ENCODE assay signal across 8 cellular contexts in genomic region chr1:228082975-228083870, GRCh38. TPM values are rescaled to one million over a fixed set of nuclear protein-coding genes. Genes with fewer than 3 reads are reported as not detected.
DNase-seq lines count a peak whose midpoint lies in the region; TF ChIP-seq lines count a peak whose summit lies in the region.

No MANE protein-coding gene starts in this region.

- peaks cover 40% of the 10 kb centered on the region for H3K4me1 ChIP-seq in prostate gland (replicated peaks)

- CTCF ChIA-PET in activated naive CD4-positive, alpha-beta T cell treated with anti-CD3 and anti-CD28 coated beads, Interleukin-2, amount 10 ng/mL, durations not matched to agents 7 days and 5 days (lab: Charles Lee) = interaction anchor here (1.0 to 1.5 kb wide), 2 partner anchors 22 to 320 kb away, joined by 3 to 4 read pairs; no protein-coding TSS in a partner anchor

- 1% methylated on average over 68 of the region's 71 CpGs for WGBS in prostate gland

- H3K4me3 Mint-ChIP-seq in activated naive CD4-positive, alpha-beta T cell treated with anti-CD3 and anti-CD28 coated beads, Interleukin-2, amount 10 ng/mL, durations not matched to agents 7 days and 5 days = peak overlapping the region; percentile 93
- H3K4me3 Mint-ChIP-seq in glutamatergic neuron (ENCODE audit: unreplicated experiment) = peak overlapping the region; percentile 95

- peak; percentile 46 for DNase-seq in stimulated activated CD4-positive, alpha-beta T cell treated with anti-CD3 and anti-CD28 coated beads, Interleukin-15, amount 100 ng/mL, for 24 hours
- DNase-seq in stimulated activated CD4-positive, alpha-beta T cell treated with anti-CD3 and anti-CD28 coated beads, Interleukin-2, amount 100 ng/mL, for 48 hours = no peak
- DNase-seq in HuH-7.5 (ENCODE audit: low spot score) (peak; percentile 64), glutamatergic neuron (peak; percentile 42), prostate gland (ENCODE audit: low spot score) (peak; percentile 44), NCI-H526 treated with DMSO at 0.1 percent for 48 hours (lab: John Stamatoyannopoulos, UW) (no peak), amniotic stem cell (lab: John Stamatoyannopoulos, UW) (no peak)
- DNase-seq in activated naive CD4-positive, alpha-beta T cell treated with anti-CD3 and anti-CD28 coated beads, Interleukin-2, amount 10 ng/mL, durations not matched to agents 7 days and 5 days = peak; percentile 68

- H3K36me3 ChIP-seq in prostate gland = no peaks in the 10 kb centered on the region

- H3K4me3 ChIP-seq in prostate gland = peak overlapping the region; percentile 95 to 100

- H3K36me3 Mint-ChIP-seq in activated naive CD4-positive, alpha-beta T cell treated with anti-CD3 and anti-CD28 coated beads, Interleukin-2, amount 10 ng/mL, durations not matched to agents 7 days and 5 days = peaks cover 35% of the 10 kb centered on the region
- H3K36me3 Mint-ChIP-seq in glutamatergic neuron (ENCODE audit: unreplicated experiment) = no peaks in the 10 kb centered on the region

- TF ChIP-seq CTCF in glutamatergic neuron (IDR thresholded peaks at IDR 0.05; ENCODE audit: partially characterized antibody, unreplicated experiment) (no peak), prostate gland (IDR thresholded peaks at IDR 0.05) (no peak)

- no peaks in the 10 kb centered on the region for H3K27me3 Mint-ChIP-seq in activated naive CD4-positive, alpha-beta T cell treated with anti-CD3 and anti-CD28 coated beads, Interleukin-2, amount 10 ng/mL, durations not matched to agents 7 days and 5 days
- H3K27me3 Mint-ChIP-seq in glutamatergic neuron (ENCODE audit: unreplicated experiment) = peaks cover 6% of the 10 kb centered on the region

- no peaks in the 10 kb centered on the region for H3K9me3 Mint-ChIP-seq in activated naive CD4-positive, alpha-beta T cell treated with anti-CD3 and anti-CD28 coated beads, Interleukin-2, amount 10 ng/mL, durations not matched to agents 7 days and 5 days
- peaks cover 7% of the 10 kb centered on the region for H3K9me3 Mint-ChIP-seq in glutamatergic neuron (ENCODE audit: unreplicated experiment)

- peaks cover 54% of the 10 kb centered on the region for H3K4me1 Mint-ChIP-seq in activated naive CD4-positive, alpha-beta T cell treated with anti-CD3 and anti-CD28 coated beads, Interleukin-2, amount 10 ng/mL, durations not matched to agents 7 days and 5 days
- peaks cover 21% of the 10 kb centered on the region for H3K4me1 Mint-ChIP-seq in glutamatergic neuron (ENCODE audit: low read depth, unreplicated experiment)

- peak overlapping the region; percentile 96 for H3K27ac Mint-ChIP-seq in activated naive CD4-positive, alpha-beta T cell treated with anti-CD3 and anti-CD28 coated beads, Interleukin-2, amount 10 ng/mL, durations not matched to agents 7 days and 5 days
- H3K27ac Mint-ChIP-seq in glutamatergic neuron (ENCODE audit: unreplicated experiment) = peak overlapping the region; percentile 93

- no peaks in the 10 kb centered on the region for H3K27me3 ChIP-seq in prostate gland (replicated peaks; ENCODE audit: insufficient read depth)

- TF ChIP-seq POLR2A in prostate gland (IDR thresholded peaks at IDR 0.05) = no peak

- intact Hi-C loops in prostate gland (cut with DNase I) = loop anchor here (2.0 to 10.0 kb wide), 3 partner anchors 26 to 318 kb away; partner anchors contain the start of genes MRPL55 and WNT9A

- H3K27ac ChIP-seq in prostate gland = peak overlapping the region; percentile 98 to 100

- no peaks in the 10 kb centered on the region for H3K9me3 ChIP-seq in prostate gland

RNA-seq across cellular contexts. Expression of gene ARF1, which starts 0.7 kb away (rescaled TPM):
- total RNA-seq in glutamatergic neuron (ENCODE audit: unreplicated experiment) (222 TPM), prostate gland (100 to 1,000 TPM; 478 to 512 TPM)

RNA-seq across cellular contexts. Expression of gene C1orf35, which starts 19.9 kb away (rescaled TPM):
- total RNA-seq in glutamatergic neuron (ENCODE audit: unreplicated experiment) = 21.9 TPM
- total RNA-seq in prostate gland = 10 to 100 TPM; 23.5 TPM

RNA-seq across cellular contexts. Expression of gene MRPL55, which starts 25.9 kb away (rescaled TPM):
- total RNA-seq in glutamatergic neuron (ENCODE audit: unreplicated experiment) (61.5 TPM), prostate gland (100 to 1,000 TPM; 120 to 136 TPM)

RNA-seq across cellular contexts. Expression of gene GUK1, which starts 56.9 kb away (rescaled TPM):
- total RNA-seq in glutamatergic neuron (ENCODE audit: unreplicated experiment) = 128 TPM
- total RNA-seq in prostate gland = 100 to 1,000 TPM; 250 to 458 TPM

Comparison
In these comparisons a context has a peak if more than half of its experiments do, and no peak if none do; other contexts are left out.
1. DNase-seq: peak in stimulated activated CD4-positive, alpha-beta T cell treated with anti-CD3 and anti-CD28 coated beads, Interleukin-15, amount 100 ng/mL, for 24 hours (single experiment), HuH-7.5 (single experiment), activated naive CD4-positive, alpha-beta T cell treated with anti-CD3 and anti-CD28 coated beads, Interleukin-2, amount 10 ng/mL, durations not matched to agents 7 days and 5 days (single experiment), glutamatergic neuron (single experiment) and prostate gland (single experiment); none in stimulated activated CD4-positive, alpha-beta T cell treated with anti-CD3 and anti-CD28 coated beads, Interleukin-2, amount 100 ng/mL, for 48 hours (0 of 2), NCI-H526 treated with DMSO at 0.1 percent for 48 hours (single experiment) and amniotic stem cell (single experiment).